ENCODE assay signal across 19 cellular contexts in genomic region chr1:30285461-30286050, GRCh38.
A peak's percentile ranks its signal among the peaks of the same experiment; 100 is the strongest.
DNase-seq lines count a peak whose midpoint lies in the region; ATAC-seq and TF ChIP-seq lines count a peak whose summit lies in the region.
"Had no signal": no experiment of that assay in that cellular context is flagged by ENCODE, and none has a peak within 500 bp of the region (broad histone marks: within the 10 kb centered on the region; RNA-seq: fewer than 3 reads in every experiment).

No MANE protein-coding gene starts in this region.

- no peaks in the 10 kb centered on the region for H3K9me3 Mint-ChIP-seq in osteocyte (ENCODE audit: unreplicated experiment)
- H3K9me3 Mint-ChIP-seq: CD4-positive, alpha-beta T cell had no signal

- no peak overlapping the region for H3K27ac Mint-ChIP-seq in osteocyte (ENCODE audit: unreplicated experiment)
- H3K27ac Mint-ChIP-seq: CD4-positive, alpha-beta T cell had no signal

- H3K4me1 ChIP-seq in left ventricle myocardium inferior = no peaks in the 10 kb centered on the region
- H3K4me1 ChIP-seq: SJSA1 had no signal

- no peaks in the 10 kb centered on the region for H3K9me3 ChIP-seq in left ventricle myocardium inferior (replicated peaks)
- H3K9me3 ChIP-seq: SJSA1 had no signal

- intact Hi-C loops in cardiac septum (cut with DNase I) (no loop called here), left ventricle myocardium inferior (cut with micrococcal nuclease) (no loop called here)

- no peak overlapping the region for H3K4me3 Mint-ChIP-seq in osteocyte (ENCODE audit: unreplicated experiment)
- H3K4me3 Mint-ChIP-seq: CD4-positive, alpha-beta T cell had no signal

- H3K27me3 ChIP-seq in left ventricle myocardium inferior (ENCODE audit: low read depth) = peaks cover 32% of the 10 kb centered on the region
- H3K27me3 ChIP-seq: BLaER1 treated with 17β-estradiol and CSF1 and Interleukin-3, amounts not matched to agents 10 nM and 100 nM had no signal

- no peak for TF ChIP-seq POLR2A in GM18505 (IDR thresholded peaks at IDR 0.05; ENCODE audit: borderline replicate concordance, extremely low read depth, insufficient read depth, insufficient read length)

- H3K27me3 Mint-ChIP-seq in osteocyte (ENCODE audit: unreplicated experiment) = peaks cover 3% of the 10 kb centered on the region

- ATAC-seq in GM18505 (IDR thresholded peaks at IDR 0.05; ENCODE audit: unreplicated experiment) = no peak

- no peaks in the 10 kb centered on the region for H3K36me3 ChIP-seq in left ventricle myocardium inferior
- H3K36me3 ChIP-seq: BLaER1 treated with 17β-estradiol and CSF1 and Interleukin-3, amounts not matched to agents 10 nM and 100 nM; SJSA1 had no signal

- H3K4me3 ChIP-seq in left ventricle myocardium inferior = no peak overlapping the region
- H3K4me3 ChIP-seq: BLaER1 treated with 17β-estradiol and CSF1 and Interleukin-3, amounts not matched to agents 10 nM and 100 nM; SJSA1 had no signal

- no peaks in the 10 kb centered on the region for H3K4me1 Mint-ChIP-seq in osteocyte (ENCODE audit: unreplicated experiment)

- TF ChIP-seq CTCF in left ventricle myocardium inferior (IDR thresholded peaks at IDR 0.05; ENCODE audit: borderline replicate concordance) (no peak), osteocyte (IDR thresholded peaks at IDR 0.05) (no peak)

- H3K27ac ChIP-seq in left ventricle myocardium inferior (replicated peaks) = no peak overlapping the region
- H3K27ac ChIP-seq: KMS-11, SJSA1 had no signal

- no peaks in the 10 kb centered on the region for H3K36me3 Mint-ChIP-seq in osteocyte (ENCODE audit: unreplicated experiment)

- DNase-seq in cardiac septum (ENCODE audit: low spot score) = peak; percentile 36
- DNase-seq in left ventricle myocardium inferior = no peak
- peak; percentile 38 for DNase-seq in ecto neural progenitor cell (ENCODE audit: low spot score)
- peak; percentile 76 for DNase-seq in osteocyte (ENCODE audit: extremely low spot score, unreplicated experiment)
- no peak for DNase-seq in activated CD4-positive, CD25-positive, alpha-beta regulatory T cell (lab: John Stamatoyannopoulos, UW)
- DNase-seq in GM19238 (ENCODE audit: insufficient read length, low spot score) = no peak
- DNase-seq: CD4-positive, alpha-beta T cell; HCEC 1CT; IMR-90; MM.1S; NCI-H2029; NCI-H446; NCI-H526; Right ventricle myocardium superior; RPMI8226 had no signal

Comparison
In these comparisons a context has a peak if more than half of its experiments do, and no peak if none do; other contexts are left out.
1. DNase-seq: peak in cardiac septum (single experiment), ecto neural progenitor cell (single experiment) and osteocyte (single experiment); none in left ventricle myocardium inferior (single experiment), activated CD4-positive, CD25-positive, alpha-beta regulatory T cell (0 of 4) and GM19238 (single experiment).